In the genomic region with DNA sequence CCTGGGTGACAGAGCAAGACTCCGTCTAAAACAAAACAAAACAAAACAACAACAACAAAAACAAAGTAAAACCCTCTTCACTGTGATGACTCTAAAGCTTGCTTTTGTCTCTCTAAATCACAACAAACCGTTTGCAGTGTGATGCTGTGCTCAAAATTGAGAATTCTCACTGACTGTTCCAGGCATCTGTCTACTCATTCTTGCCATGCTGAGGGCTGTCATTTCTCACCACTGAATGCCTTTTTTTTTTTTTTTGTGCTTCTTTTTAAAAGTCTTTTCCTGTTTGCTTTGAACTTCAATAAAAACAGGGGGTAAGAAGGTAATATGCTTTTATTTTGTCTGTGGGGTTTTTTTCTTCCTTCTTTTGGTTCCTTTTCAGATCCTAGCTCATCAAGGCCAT, we compare ENCODE assay signal across 10 cellular contexts. TPM values are rescaled to one million over a fixed set of nuclear protein-coding genes. Genes with fewer than 3 reads are reported as not detected.
DNase-seq lines count a peak whose midpoint lies in the region; ATAC-seq, FAIRE-seq and TF ChIP-seq lines count a peak whose summit lies in the region.
"Had no signal": no experiment of that assay in that cellular context is flagged by ENCODE, and none has a peak within 500 bp of the region (broad histone marks: within the 10 kb centered on the region; RNA-seq: fewer than 3 reads in every experiment).

No MANE protein-coding gene starts in this region.

- peak overlapping the region; percentile 89 for H3K27ac Mint-ChIP-seq in MCF 10A (ENCODE audit: low read depth, unreplicated experiment)
- H3K27ac Mint-ChIP-seq in nephron progenitor cell, result no peak overlapping the region

- H3K36me3 ChIP-seq in hepatocyte (replicated peaks; ENCODE audit: insufficient read depth, low read depth), result no peaks in the 10 kb centered on the region

- H3K9me3 Mint-ChIP-seq in MCF 10A (ENCODE audit: unreplicated experiment), result no peaks in the 10 kb centered on the region
- H3K9me3 Mint-ChIP-seq in nephron progenitor cell, result no peaks in the 10 kb centered on the region

- H3K4me3 Mint-ChIP-seq in MCF 10A (ENCODE audit: unreplicated experiment) (no peak overlapping the region), nephron progenitor cell (no peak overlapping the region)

- H3K9me2 ChIP-seq in hepatocyte (replicated peaks; ENCODE audit: insufficient read depth), result no peaks in the 10 kb centered on the region

- H3K27me3 ChIP-seq in hepatocyte, result no peaks in the 10 kb centered on the region

- CTCF ChIA-PET in MCF 10A (lab: Yijun Ruan, JAX), result interaction anchor here (0.6 to 1.4 kb wide), 3 partner anchors 11 to 208 kb away, joined by 3 to 6 read pairs (median 5); partner anchors contain the start of gene FAS

- no peaks in the 10 kb centered on the region for H4K20me1 ChIP-seq in hepatocyte (ENCODE audit: insufficient read depth, poor library complexity, severe bottlenecking)

- H3K4me3 ChIP-seq in hepatocyte, result no peak overlapping the region

- intact Hi-C loops in MCF 10A (cut with micrococcal nuclease) (no loop called here), sciatic nerve (cut with DNase I) (no loop called here)

- H3K27ac ChIP-seq in hepatocyte, result no peak overlapping the region

- H3K4me2 ChIP-seq in hepatocyte, result no peak overlapping the region

- no TSS peak for BruUV-seq in MCF 10A (replicated peaks; lab: Mats Ljungman, UMichigan)

- no peak for DNase-seq in MCF 10A (ENCODE audit: unreplicated experiment)
- no peak for DNase-seq in sciatic nerve (ENCODE audit: low spot score)
- no peak for DNase-seq in NCI-H446 treated with DMSO at 0.1 percent for 48 hours (lab: John Stamatoyannopoulos, UW)
- no peak for DNase-seq in nephron progenitor cell
- DNase-seq in hepatocyte (ENCODE audit: low spot score), result no peak
- DNase-seq in frontal cortex (ENCODE audit: low spot score in 2 of 2), result no peak
- DNase-seq: NCI-H1436, SW 1271 had no signal

- no peaks in the 10 kb centered on the region for H3K4me1 ChIP-seq in hepatocyte (ENCODE audit: insufficient read depth)

- H3K4me1 Mint-ChIP-seq in MCF 10A (ENCODE audit: insufficient read depth, unreplicated experiment) (peaks cover 31% of the 10 kb centered on the region), nephron progenitor cell (peaks cover 11% of the 10 kb centered on the region)

- no peak for FAIRE-seq in frontal cortex (lab: Jason Lieb, UNC)

- ATAC-seq in GM18861 (IDR thresholded peaks at IDR 0.05; ENCODE audit: unreplicated experiment), result peak; percentile 31
- ATAC-seq in HG03442 (IDR thresholded peaks at IDR 0.05; ENCODE audit: unreplicated experiment), result peak; percentile 45
- ATAC-seq in sciatic nerve, result peak; percentile 27

- no peaks in the 10 kb centered on the region for H3K9me3 ChIP-seq in hepatocyte (ENCODE audit: low read depth)

- 80% methylated on average over 2 of the region's 2 CpGs for WGBS in hepatocyte (ENCODE audit: low lambda C conversion rate, missing lambda C conversion rate)

- no peak overlapping the region for H2AFZ ChIP-seq in hepatocyte

- H3K79me2 ChIP-seq in hepatocyte, result no peaks in the 10 kb centered on the region

- H3K27me3 Mint-ChIP-seq in MCF 10A (ENCODE audit: insufficient read depth, unreplicated experiment), result no peaks in the 10 kb centered on the region
- peaks cover 6% of the 10 kb centered on the region for H3K27me3 Mint-ChIP-seq in nephron progenitor cell (ENCODE audit: low read depth, poor library complexity)

- POLR2A ChIA-PET in MCF 10A (lab: Yijun Ruan, JAX), result interaction anchor here (0.6 to 5.1 kb wide), 3 partner anchors 10 to 24 kb away, joined by 3 to 38 read pairs (median 3); partner anchors contain the start of gene FAS

- H3K36me3 Mint-ChIP-seq in MCF 10A (ENCODE audit: insufficient read depth, unreplicated experiment) (peaks cover 72% of the 10 kb centered on the region), nephron progenitor cell (ENCODE audit: low read depth) (no peaks in the 10 kb centered on the region)

- no peak for TF ChIP-seq CTCF in MCF 10A (IDR thresholded peaks at IDR 0.05; ENCODE audit: unreplicated experiment)
- no peak for TF ChIP-seq CTCF in nephron progenitor cell (IDR thresholded peaks at IDR 0.05)
- TF ChIP-seq CTCF in hepatocyte (IDR thresholded peaks at IDR 0.05; ENCODE audit: poor library complexity), result no peak

RNA-seq across cellular contexts. Expression of gene FAS, which starts 10.4 kb away (rescaled TPM):
- total RNA-seq in MCF 10A (2022) (55.6 and 60.2 TPM in 2 replicates), sciatic nerve (27.5 TPM), hepatocyte (13.9 and 14.1 TPM in 2 replicates), frontal cortex (1.6 TPM)
- polyA plus RNA-seq in hepatocyte, result 7.3 and 8.0 TPM in 2 replicates

RNA-seq across cellular contexts. Expression of gene ACTA2, which starts 48.5 kb away (rescaled TPM):
- 25.4 and 25.6 TPM in 2 replicates for total RNA-seq in MCF 10A (2022)
- 573 TPM for total RNA-seq in sciatic nerve
- total RNA-seq in hepatocyte, result 218 and 231 TPM in 2 replicates
- 207 and 251 TPM in 2 replicates for polyA plus RNA-seq in hepatocyte
- 26.1 TPM for total RNA-seq in frontal cortex
